Comparison of ENCODE assay signal across 18 cellular contexts in genomic region chr20:51622004-51622874, GRCh38.
"Had no signal": no experiment of that assay in that cellular context is flagged by ENCODE, and none has a peak within 500 bp of the region (broad histone marks: within the 10 kb centered on the region; RNA-seq: fewer than 3 reads in every experiment).

No MANE protein-coding gene starts in this region.

- ATAC-seq: esophagus mucosa; left colon; natural killer cell treated with Interleukin-12 subunit alpha and Interleukin-12 subunit beta and Interleukin-15 and Interleukin-18, amount 100 ng/mL, for 72 hours had no signal

- DNase-seq: activated CD4-positive, alpha-beta T cell treated with anti-CD3 and anti-CD28 coated beads for 4 hours; activated naive CD4-positive, alpha-beta T cell treated with anti-CD3 and anti-CD28 coated beads, Interleukin-2, amount 50 U/mL, for 16 hours; activated T-cell treated with anti-CD3 and anti-CD28 coated beads for 4 hours; adrenal gland; glutamatergic neuron; left colon; sigmoid colon; stimulated activated CD4-positive, alpha-beta T cell treated with anti-CD3 and anti-CD28 coated beads, Interleukin-12 subunit alpha, Interleukin-12 subunit beta, amount 100 ng/mL, for 4 hours; stimulated activated naive CD4-positive, alpha-beta T cell treated with Interleukin-2 at 50 U/mL for 16 hours; T-helper 9 cell had no signal

- H3K27me3 Mint-ChIP-seq: brain; natural killer cell treated with Interleukin-12 subunit alpha and Interleukin-12 subunit beta and Interleukin-15 and Interleukin-18, amount 100 ng/mL, for 72 hours; type B pancreatic cell had no signal

- H3K4me3 ChIP-seq: adrenal gland, dorsolateral prefrontal cortex, sigmoid colon, suprapubic skin had no signal

- H3K4me1 Mint-ChIP-seq: brain had no signal

- H3K27ac Mint-ChIP-seq: activated T-helper 2 cell treated with anti-CD3 and anti-CD28 coated beads, Interferon-gamma antibody, Interleukin-2, Interleukin-4, amounts not matched to agents 10 μg/mL and 5 μg/mL and 100 μg/mL, durations not matched to agents 14 hours and 24 hours and 36 hours; natural killer cell treated with Interleukin-12 subunit alpha and Interleukin-12 subunit beta and Interleukin-15 and Interleukin-18, amount 100 ng/mL, for 72 hours; type B pancreatic cell had no signal

- H3K27ac ChIP-seq: adrenal gland, sigmoid colon, suprapubic skin, VCaP had no signal

- H3K36me3 ChIP-seq: adrenal gland had no signal

- H3K4me3 Mint-ChIP-seq: brain; natural killer cell treated with Interleukin-12 subunit alpha and Interleukin-12 subunit beta and Interleukin-15 and Interleukin-18, amount 100 ng/mL, for 72 hours; type B pancreatic cell had no signal

- H3K36me3 Mint-ChIP-seq: natural killer cell treated with Interleukin-12 subunit alpha and Interleukin-12 subunit beta and Interleukin-15 and Interleukin-18, amount 100 ng/mL, for 72 hours had no signal

- H3K27me3 ChIP-seq: adrenal gland, dorsolateral prefrontal cortex, sigmoid colon, suprapubic skin had no signal

- H3K9me3 ChIP-seq: adrenal gland, sigmoid colon, suprapubic skin had no signal

- H3K4me1 ChIP-seq: adrenal gland, sigmoid colon, suprapubic skin had no signal

- H3K9me3 Mint-ChIP-seq: activated T-helper 2 cell treated with anti-CD3 and anti-CD28 coated beads, Interferon-gamma antibody, Interleukin-2, Interleukin-4, amounts not matched to agents 10 μg/mL and 5 μg/mL and 100 μg/mL, durations not matched to agents 14 hours and 24 hours and 36 hours; brain; natural killer cell treated with Interleukin-12 subunit alpha and Interleukin-12 subunit beta and Interleukin-15 and Interleukin-18, amount 100 ng/mL, for 72 hours; type B pancreatic cell had no signal
